Comparison of ENCODE assay signal across 19 cellular contexts in genomic region chr1:164382384-164382783, GRCh38.
"Had no signal": no experiment of that assay in that cellular context is flagged by ENCODE, and none has a peak within 500 bp of the region (broad histone marks: within the 10 kb centered on the region; RNA-seq: fewer than 3 reads in every experiment).

No MANE protein-coding gene starts in this region.

- ATAC-seq: left lobe of liver; naive thymus-derived CD8-positive, alpha-beta T cell; WTC11 had no signal

- H3K36me3 ChIP-seq: adrenal gland, ascending aorta, neural progenitor cell, thoracic aorta had no signal

- H3K9me3 ChIP-seq: adrenal gland, ascending aorta, thoracic aorta had no signal

- H3K4me1 ChIP-seq: adrenal gland, neural progenitor cell had no signal

- H3K27ac ChIP-seq: adrenal gland, ascending aorta, epithelial cell of prostate, neural progenitor cell, thoracic aorta had no signal

- H3K9ac ChIP-seq: neural progenitor cell had no signal

- H3K4me2 ChIP-seq: neural progenitor cell had no signal

- DNase-seq: activated CD8-positive, alpha-beta memory T cell treated with anti-CD3 and anti-CD28 coated beads for 24 hours; activated CD8-positive, alpha-beta memory T cell treated with anti-CD3 and anti-CD28 coated beads, Interleukin-2, amount 50 U/mL, for 4 hours; activated naive CD4-positive, alpha-beta T cell; activated T-cell treated with anti-CD3 and anti-CD28 coated beads, Interleukin-2, amount 50 U/mL, for 24 hours; adrenal gland; cerebellar nuclear complex; cortex of kidney; kidney; naive thymus-derived CD8-positive, alpha-beta T cell; retina; stimulated activated CD4-positive, alpha-beta T cell treated with anti-CD3 and anti-CD28 coated beads, Interleukin-4, amount 100 ng/mL, for 24 hours; stimulated activated naive CD4-positive, alpha-beta T cell treated with Interleukin-2 at 50 U/mL for 16 hours; T-helper 9 cell had no signal

- H3K4me3 ChIP-seq: adrenal gland, ascending aorta, neural progenitor cell, thoracic aorta had no signal

- H3K27me3 ChIP-seq: adrenal gland, ascending aorta, neural progenitor cell had no signal
